Comparison of ENCODE assay signal across 23 cellular contexts in genomic region chr5:142306077-142306502, GRCh38. TPM values are rescaled to one million over a fixed set of nuclear protein-coding genes. Genes with fewer than 3 reads are reported as not detected.
DNase-seq lines count a peak whose midpoint lies in the region; ATAC-seq and TF ChIP-seq lines count a peak whose summit lies in the region.
"Had no signal": no experiment of that assay in that cellular context is flagged by ENCODE, and none has a peak within 500 bp of the region (broad histone marks: within the 10 kb centered on the region; RNA-seq: fewer than 3 reads in every experiment).

No MANE protein-coding gene starts in this region.

- DNase-seq in GM23338 (ENCODE audit: low spot score) (no peak), WTC11 (ENCODE audit: low spot score) (no peak), islet precursor cell (peak; percentile 88), progenitor cell of endocrine pancreas (ENCODE audit: low spot score, unreplicated experiment) (no peak), COLO668 (lab: John Stamatoyannopoulos, UW; ENCODE audit: unreplicated experiment) (no peak), ACHN (no peak), nucleus accumbens (lab: John Stamatoyannopoulos, UW) (no peak)
- DNase-seq: Calu3; CD4-positive, alpha-beta T cell; DMS153; GDM1; IMR-90; NCI-H1105; NCI-H146; NCI-H2029; NCI-H2171; NCI-H446; NCI-H526; Right ventricle myocardium superior had no signal

- H3K4me1 ChIP-seq in GM23338 (ENCODE audit: insufficient read depth): peaks cover 52% of the 10 kb centered on the region
- H3K4me1 ChIP-seq: A549, HAP-1 had no signal

- H3K4me1 Mint-ChIP-seq in GM23338 (peaks cover 60% of the 10 kb centered on the region), WTC11 (peaks cover 65% of the 10 kb centered on the region), progenitor cell of endocrine pancreas (ENCODE audit: low read depth) (peaks cover 7% of the 10 kb centered on the region)

- ATAC-seq in GM23338: no peak
- no peak for ATAC-seq in WTC11
- ATAC-seq in GM21786 (IDR thresholded peaks at IDR 0.05; ENCODE audit: unreplicated experiment): no peak
- ATAC-seq: A549 had no signal

- no peak overlapping the region for H3K4me3 ChIP-seq in GM23338
- H3K4me3 ChIP-seq: A549, BLaER1, HAP-1 had no signal

- H3K9me3 Mint-ChIP-seq in GM23338 (no peaks in the 10 kb centered on the region; the same call in 1 of the 3 replicates), WTC11 (no peaks in the 10 kb centered on the region), progenitor cell of endocrine pancreas (ENCODE audit: low read depth) (no peaks in the 10 kb centered on the region)
- H3K9me3 Mint-ChIP-seq: CD4-positive, alpha-beta T cell had no signal

- H3K27ac ChIP-seq in GM23338 (ENCODE audit: low read depth): peak overlapping the region; percentile 64; the same call in 1 of the 2 replicates
- H3K27ac ChIP-seq: A549, BLaER1 had no signal

- in situ Hi-C loops in ACHN (cut with HindIII; ENCODE audit: low pct_ligation_motif_present, low pct_unique_long_range_greater_than_20kb, low sequenced_read_pairs): no loop called here

- no peaks in the 10 kb centered on the region; the same call in 1 of the 2 replicates for H3K9me2 ChIP-seq in GM23338 (ENCODE audit: insufficient read depth)

- TF ChIP-seq CTCF in GM23338 (conservative IDR thresholded peaks at IDR 0.05; ENCODE audit: low read depth in 2 of 2) (no peak), WTC11 (IDR thresholded peaks at IDR 0.05) (no peak), progenitor cell of endocrine pancreas (IDR thresholded peaks at IDR 0.05; ENCODE audit: unreplicated experiment) (no peak)

- H3F3A ChIP-seq in GM23338 (replicated peaks; ENCODE audit: low read depth): peaks cover 63% of the 10 kb centered on the region

- peaks cover 42% of the 10 kb centered on the region for H3K27me3 Mint-ChIP-seq in GM23338 (ENCODE audit: insufficient read depth, low read depth, poor library complexity)
- H3K27me3 Mint-ChIP-seq in WTC11 (ENCODE audit: low read depth): no peaks in the 10 kb centered on the region
- H3K27me3 Mint-ChIP-seq in progenitor cell of endocrine pancreas: no peaks in the 10 kb centered on the region
- H3K27me3 Mint-ChIP-seq: CD4-positive, alpha-beta T cell had no signal

- no peak overlapping the region for H2AFZ ChIP-seq in GM23338

- H3K36me3 Mint-ChIP-seq in GM23338 (ENCODE audit: low read depth): peaks cover 54% of the 10 kb centered on the region
- H3K36me3 Mint-ChIP-seq in WTC11: peaks cover 26% of the 10 kb centered on the region
- no peaks in the 10 kb centered on the region for H3K36me3 Mint-ChIP-seq in progenitor cell of endocrine pancreas (ENCODE audit: insufficient read depth)

- no peaks in the 10 kb centered on the region for H3K27me3 ChIP-seq in GM23338 (ENCODE audit: insufficient read depth)
- H3K27me3 ChIP-seq: BLaER1 had no signal

- H3K4me3 Mint-ChIP-seq in GM23338 (no peak overlapping the region), WTC11 (no peak overlapping the region), progenitor cell of endocrine pancreas (ENCODE audit: low read depth) (no peak overlapping the region)
- H3K4me3 Mint-ChIP-seq: CD4-positive, alpha-beta T cell had no signal

- no peak overlapping the region for H3K4me2 ChIP-seq in GM23338
- H3K4me2 ChIP-seq: A549, BLaER1 had no signal

- H3K27ac Mint-ChIP-seq in GM23338: no peak overlapping the region
- H3K27ac Mint-ChIP-seq in WTC11: peak overlapping the region; percentile 75
- peak overlapping the region; percentile 31 for H3K27ac Mint-ChIP-seq in progenitor cell of endocrine pancreas
- H3K27ac Mint-ChIP-seq: CD4-positive, alpha-beta T cell had no signal

- H4K20me1 ChIP-seq in GM23338 (replicated peaks; ENCODE audit: insufficient read depth): peaks cover 41% of the 10 kb centered on the region
- H4K20me1 ChIP-seq: BLaER1 had no signal

- CTCF ChIA-PET in WTC11 (lab: Charles Lee): interaction anchor here (0.7 to 1.4 kb wide), 3 partner anchors 12 to 19 kb away, joined by 4 to 11 read pairs (median 5); partner anchors contain the start of gene SPRY4

- peaks cover 93% of the 10 kb centered on the region for H3K79me2 ChIP-seq in GM23338 (replicated peaks; ENCODE audit: insufficient read depth)

- peaks cover 21% of the 10 kb centered on the region for H3K36me3 ChIP-seq in GM23338 (ENCODE audit: insufficient read depth)
- H3K36me3 ChIP-seq: HAP-1 had no signal

- POLR2A ChIA-PET in WTC11 (lab: Charles Lee): interaction anchor here (0.6 to 0.7 kb wide), 3 partner anchors 85 to 475 kb away, joined by 3 to 8 read pairs (median 4); no protein-coding TSS in a partner anchor

TF ChIP-seq in GM23338, 12 proteins besides CTCF, POLR2A, EP300 and RAD21:
- TF ChIP-seq REST (IDR thresholded peaks at IDR 0.05; ENCODE audit: unreplicated experiment) (no peak), CREB1 (CRISPR knock-in tag; IDR thresholded peaks at IDR 0.05; ENCODE audit: low read depth) (no peak), NANOG (IDR thresholded peaks at IDR 0.05; ENCODE audit: borderline replicate concordance) (no peak), EZH2phosphoT487 (IDR thresholded peaks at IDR 0.05; ENCODE audit: unreplicated experiment) (no peak), ZNF331 (CRISPR knock-in tag; IDR thresholded peaks at IDR 0.05; ENCODE audit: low read depth) (no peak)

TF ChIP-seq in WTC11, 78 proteins besides CTCF, POLR2A, EP300 and RAD21 (continues in another document):
- TF ChIP-seq RORB (CRISPR knock-in tag; IDR thresholded peaks at IDR 0.05): no peak
- no peak for TF ChIP-seq ZNF425 (CRISPR knock-in tag; conservative IDR thresholded peaks at IDR 0.05)
- no peak for TF ChIP-seq ESRRA (CRISPR knock-in tag; IDR thresholded peaks at IDR 0.05; ENCODE audit: borderline replicate concordance)
- no peak for TF ChIP-seq ZNF232 (CRISPR knock-in tag; IDR thresholded peaks at IDR 0.05)
- TF ChIP-seq GABPB1 (CRISPR knock-in tag; IDR thresholded peaks at IDR 0.05): no peak
- TF ChIP-seq STAT6 (CRISPR knock-in tag; conservative IDR thresholded peaks at IDR 0.05; ENCODE audit: low read depth): no peak
- TF ChIP-seq FOXJ3 (CRISPR knock-in tag; IDR thresholded peaks at IDR 0.05; ENCODE audit: borderline replicate concordance): no peak
- TF ChIP-seq E2F1 (CRISPR knock-in tag; IDR thresholded peaks at IDR 0.05): no peak

RNA-seq across cellular contexts. Expression of gene SPRY4, which starts 18.7 kb away (rescaled TPM):
- total RNA-seq in GM23338 (2014; rRNA removed; shearing (Covaris generic)): 177 and 240 TPM in 2 replicates
- polyA plus RNA-seq in GM23338 (2016; fragmentation: Nextera tagmentation; extraction: Ambion mirVana): 70.6 and 70.9 TPM in 2 replicates
- 99.6 to 140 TPM (median 103 TPM) in 3 replicates for total RNA-seq in WTC11 (2021)
- total RNA-seq in progenitor cell of endocrine pancreas: 14.8 and 19.4 TPM in 2 replicates
